ENCODE assay signal across 16 cellular contexts in genomic region chr17:67276075-67276474, GRCh38. TPM values are rescaled to one million over a fixed set of nuclear protein-coding genes. Genes with fewer than 3 reads are reported as not detected.
DNase-seq lines count a peak whose midpoint lies in the region; ATAC-seq and TF ChIP-seq lines count a peak whose summit lies in the region.
"Had no signal": no experiment of that assay in that cellular context is flagged by ENCODE, and none has a peak within 500 bp of the region (broad histone marks: within the 10 kb centered on the region; RNA-seq: fewer than 3 reads in every experiment).

No MANE protein-coding gene starts in this region.

- 35 to 83% methylated on average over 1 to 8 of the region's 10 CpGs for WGBS in endodermal cell (ENCODE audit: insufficient coverage in 1 of 2, insufficient read length in 1 of 2), 2 experiments

- no peak overlapping the region for H2AFZ ChIP-seq in OCI-LY7 (ENCODE audit: low read length)

- H3K4me3 Mint-ChIP-seq in endodermal cell (no peak overlapping the region), progenitor cell of endocrine pancreas (ENCODE audit: low read depth) (no peak overlapping the region)
- H3K4me3 Mint-ChIP-seq in activated CD8-positive, alpha-beta T cell treated with anti-CD3 and anti-CD28 coated beads for 36 hours = no peak overlapping the region
- H3K4me3 Mint-ChIP-seq: dendritic cell treated with granulocyte-macrophage colony-stimulating factor and Interleukin-4, amounts not matched to agents 40 ng/mL and 50 ng/mL, for 4 days; mesothelial cell of epicardium; stimulated activated naive CD8-positive, alpha-beta T cell treated with anti-CD3 and anti-CD28 coated beads, Interleukin-15, Interleukin-2, amounts not matched to agents 100 ng/mL and 50 ng/mL, for 24 hours had no signal

- H3K27me3 Mint-ChIP-seq in endodermal cell (ENCODE audit: insufficient read depth) (no peaks in the 10 kb centered on the region), progenitor cell of endocrine pancreas (peaks cover 2% of the 10 kb centered on the region)
- H3K27me3 Mint-ChIP-seq in activated CD8-positive, alpha-beta T cell treated with anti-CD3 and anti-CD28 coated beads for 36 hours = no peaks in the 10 kb centered on the region
- H3K27me3 Mint-ChIP-seq: dendritic cell treated with granulocyte-macrophage colony-stimulating factor and Interleukin-4, amounts not matched to agents 40 ng/mL and 50 ng/mL, for 4 days; stimulated activated naive CD8-positive, alpha-beta T cell treated with anti-CD3 and anti-CD28 coated beads, Interleukin-15, Interleukin-2, amounts not matched to agents 100 ng/mL and 50 ng/mL, for 24 hours had no signal

- ATAC-seq in HG02763 (IDR thresholded peaks at IDR 0.05; ENCODE audit: unreplicated experiment) = no peak
- ATAC-seq in activated CD8-positive, alpha-beta T cell treated with anti-CD3 and anti-CD28 coated beads for 36 hours = no peak

- no peaks in the 10 kb centered on the region for H3K79me2 ChIP-seq in OCI-LY7 (ENCODE audit: insufficient read depth, low read depth, low read length)

- POLR2A ChIA-PET in OCI-LY7 (lab: Charles Lee) (no interaction called here), A673 (lab: Charles Lee; ENCODE audit: low non-redundant PET) (no interaction called here)
- POLR2A ChIA-PET in activated CD8-positive, alpha-beta T cell treated with anti-CD3 and anti-CD28 coated beads for 36 hours (lab: Charles Lee) = interaction anchor here (0.6 kb wide), 1 partner anchor 70 kb away, joined by 3 read pairs; no protein-coding TSS in a partner anchor

- no peak overlapping the region for H3K4me2 ChIP-seq in OCI-LY7 (ENCODE audit: low read length)

- H3K9me3 Mint-ChIP-seq in endodermal cell (no peaks in the 10 kb centered on the region), progenitor cell of endocrine pancreas (ENCODE audit: low read depth) (no peaks in the 10 kb centered on the region)
- no peaks in the 10 kb centered on the region for H3K9me3 Mint-ChIP-seq in activated CD8-positive, alpha-beta T cell treated with anti-CD3 and anti-CD28 coated beads for 36 hours
- H3K9me3 Mint-ChIP-seq: dendritic cell treated with granulocyte-macrophage colony-stimulating factor and Interleukin-4, amounts not matched to agents 40 ng/mL and 50 ng/mL, for 4 days; mesothelial cell of epicardium; stimulated activated naive CD8-positive, alpha-beta T cell treated with anti-CD3 and anti-CD28 coated beads, Interleukin-15, Interleukin-2, amounts not matched to agents 100 ng/mL and 50 ng/mL, for 24 hours had no signal

- TF ChIP-seq CTCF in OCI-LY7 (conservative IDR thresholded peaks at IDR 0.05; ENCODE audit: low read length) (peak; percentile 51), endodermal cell (conservative IDR thresholded peaks at IDR 0.05) (peak; percentile 68), progenitor cell of endocrine pancreas (IDR thresholded peaks at IDR 0.05; ENCODE audit: unreplicated experiment) (peak; percentile 33), A673 (conservative IDR thresholded peaks at IDR 0.05; ENCODE audit: low read depth, low read length) (no peak)
- TF ChIP-seq CTCF in activated CD8-positive, alpha-beta T cell treated with anti-CD3 and anti-CD28 coated beads for 36 hours (IDR thresholded peaks at IDR 0.05) = no peak

- H3K9me2 ChIP-seq in OCI-LY7 (ENCODE audit: insufficient read depth, low read length) = no peaks in the 10 kb centered on the region

- no peaks in the 10 kb centered on the region for H3K4me1 ChIP-seq in OCI-LY7 (ENCODE audit: insufficient read depth, low read length, poor library complexity, severe bottlenecking)
- no peaks in the 10 kb centered on the region for H3K4me1 ChIP-seq in endodermal cell (ENCODE audit: control insufficient read depth, insufficient read depth, low read length)
- H3K4me1 ChIP-seq in A673 (ENCODE audit: insufficient read depth, low read length, poor library complexity, severe bottlenecking) = no peaks in the 10 kb centered on the region

- no peaks in the 10 kb centered on the region for H4K20me1 ChIP-seq in OCI-LY7 (ENCODE audit: insufficient read depth, low read length)

- H3K9ac ChIP-seq in endodermal cell (ENCODE audit: extremely low read depth, low read length, poor library complexity, severe bottlenecking) = no peak overlapping the region

- H3K27me3 ChIP-seq in endodermal cell (ENCODE audit: control insufficient read depth, insufficient read depth, low read length, poor library complexity, severe bottlenecking) (no peaks in the 10 kb centered on the region), A673 (replicated peaks; ENCODE audit: insufficient read depth, low read depth, low read length, poor library complexity) (no peaks in the 10 kb centered on the region)

- intact Hi-C loops in OCI-LY7 (cut with micrococcal nuclease; ENCODE audit: unreplicated experiment) = no loop called here
- intact Hi-C loops in A673 (cut with micrococcal nuclease; ENCODE audit: unreplicated experiment) = no loop called here
- intact Hi-C loops in activated CD8-positive, alpha-beta T cell treated with anti-CD3 and anti-CD28 coated beads for 36 hours (cut with micrococcal nuclease) = no loop called here

- no TSS peak for BruUV-seq in OCI-LY7 (replicated peaks; lab: Mats Ljungman, UMichigan)
- no TSS peak for BruUV-seq in A673 (replicated peaks; lab: Mats Ljungman, UMichigan)

- H3K36me3 Mint-ChIP-seq in endodermal cell (ENCODE audit: low read depth) = no peaks in the 10 kb centered on the region
- H3K36me3 Mint-ChIP-seq in progenitor cell of endocrine pancreas (ENCODE audit: insufficient read depth) = no peaks in the 10 kb centered on the region
- H3K36me3 Mint-ChIP-seq in activated CD8-positive, alpha-beta T cell treated with anti-CD3 and anti-CD28 coated beads for 36 hours (ENCODE audit: low read depth) = no peaks in the 10 kb centered on the region
- H3K36me3 Mint-ChIP-seq: mesothelial cell of epicardium had no signal

- H3K27ac Mint-ChIP-seq in endodermal cell = no peak overlapping the region
- H3K27ac Mint-ChIP-seq in progenitor cell of endocrine pancreas = no peak overlapping the region
- no peak overlapping the region for H3K27ac Mint-ChIP-seq in activated CD8-positive, alpha-beta T cell treated with anti-CD3 and anti-CD28 coated beads for 36 hours
- H3K27ac Mint-ChIP-seq: dendritic cell treated with granulocyte-macrophage colony-stimulating factor and Interleukin-4, amounts not matched to agents 40 ng/mL and 50 ng/mL, for 4 days; mesothelial cell of epicardium; stimulated activated naive CD8-positive, alpha-beta T cell treated with anti-CD3 and anti-CD28 coated beads, Interleukin-15, Interleukin-2, amounts not matched to agents 100 ng/mL and 50 ng/mL, for 24 hours had no signal

- H3K36me3 ChIP-seq in OCI-LY7 (ENCODE audit: insufficient read depth, low read length) (no peaks in the 10 kb centered on the region), endodermal cell (ENCODE audit: control insufficient read depth, insufficient read depth, low read length) (no peaks in the 10 kb centered on the region), A673 (ENCODE audit: insufficient read depth, low read length, poor library complexity, severe bottlenecking) (no peaks in the 10 kb centered on the region)

- no peak overlapping the region for H3K4me3 ChIP-seq in OCI-LY7 (ENCODE audit: low read depth, low read length, poor library complexity, severe bottlenecking)
- H3K4me3 ChIP-seq in endodermal cell (ENCODE audit: low read length) = no peak overlapping the region
- no peak overlapping the region for H3K4me3 ChIP-seq in A673 (ENCODE audit: low read depth, low read length, poor library complexity, severe bottlenecking)
- H3K4me3 ChIP-seq: skin epidermis had no signal

- no peaks in the 10 kb centered on the region for H3K9me3 ChIP-seq in OCI-LY7 (ENCODE audit: low read length)
- H3K9me3 ChIP-seq in endodermal cell (ENCODE audit: control insufficient read depth, low read length) = no peaks in the 10 kb centered on the region
- no peaks in the 10 kb centered on the region for H3K9me3 ChIP-seq in A673 (ENCODE audit: low read depth, low read length, poor library complexity, severe bottlenecking)

- DNase-seq in NCI-H146 (lab: John Stamatoyannopoulos, UW) (peak; percentile 31), NCI-H146 treated with DMSO at 0.1 percent for 48 hours (lab: John Stamatoyannopoulos, UW; ENCODE audit: unreplicated experiment) (no peak), OCI-LY7 (ENCODE audit: low spot score) (peak; percentile 16), endodermal cell (peak; percentile 91), progenitor cell of endocrine pancreas (ENCODE audit: low spot score, unreplicated experiment) (no peak), A673 (ENCODE audit: low spot score) (no peak)
- DNase-seq in activated CD8-positive, alpha-beta T cell treated with anti-CD3 and anti-CD28 coated beads for 36 hours = no peak
- DNase-seq: activated T-cell treated with anti-CD3 and anti-CD28 coated beads, Interleukin-2, amount 50 U/mL, for 48 hours; COR-L47; HCEC 1CT; NCI-H2107 had no signal

- CTCF ChIA-PET in OCI-LY7 (lab: Charles Lee; ENCODE audit: unreplicated experiment) = no interaction called here
- CTCF ChIA-PET in A673 (lab: Charles Lee) = no interaction called here
- CTCF ChIA-PET in activated CD8-positive, alpha-beta T cell treated with anti-CD3 and anti-CD28 coated beads for 36 hours (lab: Charles Lee) = no interaction called here

- peaks cover 2% of the 10 kb centered on the region for H3K4me1 Mint-ChIP-seq in endodermal cell
- H3K4me1 Mint-ChIP-seq in progenitor cell of endocrine pancreas (ENCODE audit: low read depth) = no peaks in the 10 kb centered on the region
- no peaks in the 10 kb centered on the region for H3K4me1 Mint-ChIP-seq in activated CD8-positive, alpha-beta T cell treated with anti-CD3 and anti-CD28 coated beads for 36 hours (ENCODE audit: low read depth)
- H3K4me1 Mint-ChIP-seq: mesothelial cell of epicardium had no signal

- H3K27ac ChIP-seq in OCI-LY7 (ENCODE audit: low read depth, low read length, poor library complexity, severe bottlenecking) (no peak overlapping the region), endodermal cell (ENCODE audit: low read depth, low read length) (no peak overlapping the region), A673 (ENCODE audit: low read depth, low read length, poor library complexity, severe bottlenecking) (no peak overlapping the region)
- H3K27ac ChIP-seq: skin epidermis had no signal

RNA-seq across cellular contexts. Expression of gene HELZ, which starts 31.1 kb away (rescaled TPM):
- 28.1 and 33.9 TPM in 2 replicates for total RNA-seq in OCI-LY7 (2014; rRNA removed; shearing (Covaris generic))
- total RNA-seq in OCI-LY7 (2022) (56.8 and 58.9 TPM in 2 replicates), endodermal cell (10 to 100 TPM; 51.4 to 74.7 TPM), progenitor cell of endocrine pancreas (70.9 and 71.0 TPM in 2 replicates), A673 (2021) (49.1 and 57.3 TPM in 2 replicates)
- 12.3 TPM for polyA plus RNA-seq in endodermal cell (2013, experiment 1 of 2)
- polyA plus RNA-seq in endodermal cell (2013, experiment 2 of 2) = 13.7 TPM
- 10 to 100 TPM; 74.4 to 74.9 TPM for total RNA-seq in activated CD8-positive, alpha-beta T cell treated with anti-CD3 and anti-CD28 coated beads for 36 hours

Comparison
In these comparisons a context has a peak if more than half of its experiments do, and no peak if none do; other contexts are left out.
1. DNase-seq: peak in NCI-H146 (single experiment), OCI-LY7 (single experiment) and endodermal cell (single experiment); none in NCI-H146 treated with DMSO at 0.1 percent for 48 hours (single experiment), progenitor cell of endocrine pancreas (single experiment), A673 (single experiment) and activated CD8-positive, alpha-beta T cell treated with anti-CD3 and anti-CD28 coated beads for 36 hours (single experiment).
2. CTCF ChIP-seq: peak in OCI-LY7 (single experiment), endodermal cell (single experiment) and progenitor cell of endocrine pancreas (single experiment); none in A673 (single experiment) and activated CD8-positive, alpha-beta T cell treated with anti-CD3 and anti-CD28 coated beads for 36 hours (single experiment).